ENCODE assay signal across 10 cellular contexts in the genomic region with DNA sequence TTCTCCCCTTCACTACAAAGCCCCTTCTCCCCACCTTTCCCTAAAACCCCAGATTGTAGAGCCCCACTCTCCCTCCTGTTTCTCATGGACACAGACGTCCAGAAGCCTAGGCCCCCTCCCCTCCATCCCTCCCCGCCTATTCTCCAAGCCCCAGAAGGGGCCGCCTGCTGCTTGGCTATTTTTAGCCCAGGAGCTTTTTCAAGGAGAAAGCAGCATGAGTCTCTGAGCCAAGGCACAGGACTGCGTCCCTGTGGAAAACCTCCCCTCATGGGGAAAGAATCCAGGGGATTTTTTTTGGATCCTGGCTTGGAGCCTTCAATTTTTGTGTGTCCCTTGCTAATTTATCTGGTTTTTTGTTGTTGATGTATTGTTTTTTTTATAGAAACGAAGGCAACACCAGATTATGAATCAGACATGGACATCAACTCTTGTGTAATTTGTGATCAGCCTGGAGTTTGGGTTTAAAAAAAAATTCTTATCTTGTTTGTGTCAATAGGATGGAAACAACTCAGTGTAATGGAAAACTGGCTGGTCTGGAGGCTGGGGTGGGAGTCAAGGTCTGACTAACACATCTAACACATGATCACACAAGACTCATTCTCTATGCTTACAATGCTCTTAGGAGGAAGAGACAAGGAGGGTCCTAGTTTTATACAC. TPM values are rescaled to one million over a fixed set of nuclear protein-coding genes. Genes with fewer than 3 reads are reported as not detected.
DNase-seq lines count a peak whose midpoint lies in the region; ATAC-seq and TF ChIP-seq lines count a peak whose summit lies in the region.
"Had no signal": no experiment of that assay in that cellular context is flagged by ENCODE, and none has a peak within 500 bp of the region (broad histone marks: within the 10 kb centered on the region; RNA-seq: fewer than 3 reads in every experiment).

No MANE protein-coding gene starts in this region.

- H3K4me3 ChIP-seq in AG09309 (ENCODE audit: control insufficient read depth, low read depth, low read length) (no peak overlapping the region), neuronal stem cell (ENCODE audit: low read length in 2 of 2) (no peak overlapping the region), MM.1S (ENCODE audit: low read length) (no peak overlapping the region), BE2C (ENCODE audit: low read depth, low read length) (no peak overlapping the region)
- H3K4me3 ChIP-seq: BLaER1 treated with 17β-estradiol and CSF1 and Interleukin-3, amounts not matched to agents 10 nM and 100 nM had no signal

- ATAC-seq in SK-N-SH treated with all-trans-retinoic acid at 6 μM for 48 hours, result peak; percentile 85

- H3K27ac ChIP-seq in neuronal stem cell (replicated peaks; ENCODE audit: low read length) (peak overlapping the region; percentile 12), MM.1S (ENCODE audit: low read length) (no peak overlapping the region)
- H3K27ac ChIP-seq: BLaER1 treated with 17β-estradiol and CSF1 and Interleukin-3, amounts not matched to agents 10 nM and 100 nM had no signal

- H3K36me3 ChIP-seq in neuronal stem cell (replicated peaks in 1 of 2; ENCODE audit: control insufficient read depth in 2 of 2, insufficient read depth in 2 of 2, low read length in 2 of 2) (no peaks in the 10 kb centered on the region), MM.1S (replicated peaks; ENCODE audit: insufficient read depth, low read length) (no peaks in the 10 kb centered on the region), BE2C (no peaks in the 10 kb centered on the region)
- H3K36me3 ChIP-seq: BLaER1 treated with 17β-estradiol and CSF1 and Interleukin-3, amounts not matched to agents 10 nM and 100 nM had no signal

- H3K4me2 ChIP-seq in neuronal stem cell (ENCODE audit: insufficient read depth, low read length, poor library complexity, severe bottlenecking), result no peak overlapping the region
- H3K4me2 ChIP-seq in MM.1S (ENCODE audit: low read depth, low read length), result no peak overlapping the region
- H3K4me2 ChIP-seq: BLaER1 treated with 17β-estradiol and CSF1 and Interleukin-3, amounts not matched to agents 10 nM and 100 nM had no signal

- no peak overlapping the region for H4K8ac ChIP-seq in neuronal stem cell (ENCODE audit: low read depth, low read length)

- peak overlapping the region; percentile 75 for H2AFZ ChIP-seq in neuronal stem cell (ENCODE audit: low read length)
- no peak overlapping the region for H2AFZ ChIP-seq in MM.1S (ENCODE audit: low read length)

- no peak for TF ChIP-seq CTCF in AG09309 (IDR thresholded peaks at IDR 0.05; ENCODE audit: control insufficient read depth, insufficient read depth, low read depth, low read length, missing control alignments)
- TF ChIP-seq CTCF in glutamatergic neuron (IDR thresholded peaks at IDR 0.05; ENCODE audit: partially characterized antibody, unreplicated experiment), result no peak
- TF ChIP-seq CTCF in MM.1S (IDR thresholded peaks at IDR 0.05; ENCODE audit: low read length), result no peak
- TF ChIP-seq CTCF in BE2C (IDR thresholded peaks at IDR 0.05; ENCODE audit: low read depth, low read length), result no peak

- H3F3A ChIP-seq in MM.1S (ENCODE audit: insufficient read depth, low read length), result no peaks in the 10 kb centered on the region

- H3K9ac ChIP-seq in neuronal stem cell (ENCODE audit: low read depth, low read length, poor library complexity) (no peak overlapping the region), MM.1S (ENCODE audit: low read length) (no peak overlapping the region)
- H3K9ac ChIP-seq: BLaER1 treated with 17β-estradiol and CSF1 and Interleukin-3, amounts not matched to agents 10 nM and 100 nM had no signal

- no peak overlapping the region for H3K14ac ChIP-seq in neuronal stem cell (ENCODE audit: low read length)

- H3K27me3 ChIP-seq in neuronal stem cell (ENCODE audit: control insufficient read depth in 3 of 3, insufficient read depth in 3 of 3, low read depth in 1 of 3, low read length in 3 of 3) (peaks cover 0 to 3% (median 0%) of the 10 kb centered on the region in 3 experiments), MM.1S (replicated peaks; ENCODE audit: insufficient read depth, low read length) (no peaks in the 10 kb centered on the region), BE2C (no peaks in the 10 kb centered on the region)
- H3K27me3 ChIP-seq: BLaER1 treated with 17β-estradiol and CSF1 and Interleukin-3, amounts not matched to agents 10 nM and 100 nM had no signal

- peaks cover 1% of the 10 kb centered on the region for H3K9me3 Mint-ChIP-seq in glutamatergic neuron (ENCODE audit: unreplicated experiment)

- no peak overlapping the region for H2BK5ac ChIP-seq in neuronal stem cell (ENCODE audit: low read length)

- no peak overlapping the region for H3K23ac ChIP-seq in neuronal stem cell (ENCODE audit: low read depth, low read length, poor library complexity)

- no peak overlapping the region for H3K18ac ChIP-seq in neuronal stem cell (ENCODE audit: low read length)

- H3K79me1 ChIP-seq in neuronal stem cell (ENCODE audit: low read depth, low read length), result no peaks in the 10 kb centered on the region

- H3K9me2 ChIP-seq in MM.1S (replicated peaks; ENCODE audit: insufficient read depth, low read length), result no peaks in the 10 kb centered on the region

- no peak overlapping the region for H4K91ac ChIP-seq in neuronal stem cell (ENCODE audit: low read depth, low read length, poor library complexity)

- H2AK5ac ChIP-seq in neuronal stem cell (ENCODE audit: low read depth, low read length), result no peak overlapping the region

- no peaks in the 10 kb centered on the region for H4K20me1 ChIP-seq in MM.1S (ENCODE audit: insufficient read depth, low read length)
- H4K20me1 ChIP-seq: BLaER1 treated with 17β-estradiol and CSF1 and Interleukin-3, amounts not matched to agents 10 nM and 100 nM had no signal

- no peaks in the 10 kb centered on the region for H3K79me2 ChIP-seq in MM.1S (ENCODE audit: low read length)

- H2BK12ac ChIP-seq in neuronal stem cell (ENCODE audit: low read length), result no peak overlapping the region

- H3K27me3 Mint-ChIP-seq in glutamatergic neuron (ENCODE audit: unreplicated experiment), result peaks cover 6% of the 10 kb centered on the region

- H3K9me3 ChIP-seq in neuronal stem cell (replicated peaks in 1 of 2; ENCODE audit: control insufficient read depth in 2 of 2, insufficient read depth in 1 of 2, low read depth in 1 of 2, low read length in 2 of 2), result no peaks in the 10 kb centered on the region
- no peaks in the 10 kb centered on the region for H3K9me3 ChIP-seq in MM.1S (replicated peaks; ENCODE audit: insufficient read depth, low read length)
- no peaks in the 10 kb centered on the region for H3K9me3 ChIP-seq in BE2C

- H3K4me3 Mint-ChIP-seq in glutamatergic neuron (ENCODE audit: unreplicated experiment), result peak overlapping the region; percentile 69

- no peak overlapping the region for H2BK120ac ChIP-seq in neuronal stem cell (ENCODE audit: low read depth, low read length)

- peaks cover 10 to 22% of the 10 kb centered on the region in 2 donors for H3K4me1 ChIP-seq in neuronal stem cell (ENCODE audit: control insufficient read depth in 2 of 2, insufficient read depth in 1 of 2, low read depth in 1 of 2, low read length in 2 of 2)
- no peaks in the 10 kb centered on the region for H3K4me1 ChIP-seq in MM.1S (ENCODE audit: low read length)
- H3K4me1 ChIP-seq in BE2C, result no peaks in the 10 kb centered on the region
- H3K4me1 ChIP-seq: BLaER1 treated with 17β-estradiol and CSF1 and Interleukin-3, amounts not matched to agents 10 nM and 100 nM had no signal

- DNase-seq in AG09309 (ENCODE audit: low read depth) (peak; percentile 52), glutamatergic neuron (peak; percentile 62), neuronal stem cell (ENCODE audit: low spot score) (peak; percentile 15), MM.1S (no peak), NCI-H1694 treated with DMSO at 0.1 percent for 48 hours (lab: John Stamatoyannopoulos, UW) (no peak), AG08396 (ENCODE audit: low spot score) (no peak), BE2C (no peak)

- H3K4me1 Mint-ChIP-seq in glutamatergic neuron (ENCODE audit: low read depth, unreplicated experiment), result peaks cover 38% of the 10 kb centered on the region

- peak overlapping the region; percentile 89 for H3K27ac Mint-ChIP-seq in glutamatergic neuron (ENCODE audit: unreplicated experiment)

- WGBS in neuronal stem cell (ENCODE audit: extremely low coverage in 2 of 2, insufficient read length in 2 of 2, insufficient replicate concordance in 1 of 2), 2 donors, result no CpG with 5 or more reads among the region's 5 CpGs

- no peak overlapping the region for H2BK15ac ChIP-seq in neuronal stem cell (ENCODE audit: low read length)

- peaks cover 17% of the 10 kb centered on the region for H3K36me3 Mint-ChIP-seq in glutamatergic neuron (ENCODE audit: unreplicated experiment)

- H3K4ac ChIP-seq in neuronal stem cell (ENCODE audit: low read length), result no peak overlapping the region

TF ChIP-seq in SK-N-SH treated with all-trans-retinoic acid at 6 μM for 48 hours, 23 proteins besides CTCF, POLR2A, EP300 and RAD21 (continues in another document):
- TF ChIP-seq CSDC2 (CRISPR knock-in tag; IDR thresholded peaks at IDR 0.05), result no peak
- no peak for TF ChIP-seq ZNF565 (CRISPR knock-in tag; conservative IDR thresholded peaks at IDR 0.05; ENCODE audit: low read depth)
- TF ChIP-seq TOX (CRISPR knock-in tag; IDR thresholded peaks at IDR 0.05; ENCODE audit: borderline replicate concordance), result no peak
- peak; percentile 26; the same call in 1 of the 2 replicates for TF ChIP-seq ISL1 (CRISPR knock-in tag; IDR thresholded peaks at IDR 0.05)
- TF ChIP-seq, protein P1, sequence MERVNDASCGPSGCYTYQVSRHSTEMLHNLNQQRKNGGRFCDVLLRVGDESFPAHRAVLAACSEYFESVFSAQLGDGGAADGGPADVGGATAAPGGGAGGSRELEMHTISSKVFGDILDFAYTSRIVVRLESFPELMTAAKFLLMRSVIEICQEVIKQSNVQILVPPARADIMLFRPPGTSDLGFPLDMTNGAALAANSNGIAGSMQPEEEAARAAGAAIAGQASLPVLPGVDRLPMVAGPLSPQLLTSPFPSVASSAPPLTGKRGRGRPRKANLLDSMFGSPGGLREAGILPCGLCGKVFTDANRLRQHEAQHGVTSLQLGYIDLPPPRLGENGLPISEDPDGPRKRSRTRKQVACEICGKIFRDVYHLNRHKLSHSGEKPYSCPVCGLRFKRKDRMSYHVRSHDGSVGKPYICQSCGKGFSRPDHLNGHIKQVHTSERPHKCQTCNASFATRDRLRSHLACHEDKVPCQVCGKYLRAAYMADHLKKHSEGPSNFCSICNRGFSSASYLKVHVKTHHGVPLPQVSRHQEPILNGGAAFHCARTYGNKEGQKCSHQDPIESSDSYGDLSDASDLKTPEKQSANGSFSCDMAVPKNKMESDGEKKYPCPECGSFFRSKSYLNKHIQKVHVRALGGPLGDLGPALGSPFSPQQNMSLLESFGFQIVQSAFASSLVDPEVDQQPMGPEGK (CRISPR knock-in tag; IDR thresholded peaks at IDR 0.05; ENCODE audit: borderline replicate concordance), result no peak
- TF ChIP-seq ZC3H10 (CRISPR knock-in tag; IDR thresholded peaks at IDR 0.05), result no peak

RNA-seq across cellular contexts. Expression of a gene that starts 17.4 kb away (rescaled TPM):
- not detected for total RNA-seq in glutamatergic neuron (ENCODE audit: unreplicated experiment)
- polyA plus RNA-seq in neuronal stem cell (2013, experiment 1 of 2), result not detected
- not detected for polyA plus RNA-seq in neuronal stem cell (2013, experiment 2 of 2)
- polyA plus RNA-seq in BE2C (2012; ENCODE audit: insufficient read depth, insufficient read length, low read depth), result not detected
- total RNA-seq: NCI-H460 had no signal

RNA-seq across cellular contexts. Expression of a gene that starts 35.7 kb away (rescaled TPM):
- total RNA-seq in glutamatergic neuron (ENCODE audit: unreplicated experiment), result 45.1 TPM
- polyA plus RNA-seq in neuronal stem cell (2013, experiment 1 of 2), result 3.2 TPM
- polyA plus RNA-seq in neuronal stem cell (2013, experiment 2 of 2), result 3.4 TPM
- not detected for polyA plus RNA-seq in BE2C (2012; ENCODE audit: insufficient read depth, insufficient read length, low read depth)

Comparison
In these comparisons a context has a peak if more than half of its experiments do, and no peak if none do; other contexts are left out.
1. DNase-seq: peak in AG09309 (single experiment), glutamatergic neuron (single experiment) and neuronal stem cell (single experiment); none in MM.1S (single experiment), NCI-H1694 treated with DMSO at 0.1 percent for 48 hours (single experiment), AG08396 (single experiment) and BE2C (single experiment).